40 cellular contexts compared by ENCODE assay signal in the genomic region with DNA sequence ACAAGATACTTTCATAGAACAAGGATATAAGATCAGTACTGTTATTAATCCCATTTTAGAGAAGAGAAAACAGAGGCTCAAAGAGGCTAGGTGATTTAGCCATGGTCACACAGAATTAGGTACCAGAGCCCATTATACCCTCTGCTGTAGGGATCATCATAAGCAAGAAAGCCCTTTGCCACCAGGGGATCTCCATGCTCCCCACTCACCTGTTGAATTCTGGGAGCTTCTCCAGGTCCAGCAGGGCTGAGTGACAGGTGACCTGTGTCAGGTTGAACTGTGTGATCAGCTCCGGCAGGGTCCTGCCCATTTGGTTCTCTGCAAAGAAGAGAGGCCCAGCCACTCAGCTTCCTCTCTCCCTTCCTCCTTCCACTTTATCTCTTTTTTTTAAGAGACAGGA.
"Had no signal": no experiment of that assay in that cellular context is flagged by ENCODE, and none has a peak within 500 bp of the region (broad histone marks: within the 10 kb centered on the region; RNA-seq: fewer than 3 reads in every experiment).

No MANE protein-coding gene starts in this region.

- H3K27me3 Mint-ChIP-seq: activated naive CD4-positive, alpha-beta T cell treated with anti-CD3 and anti-CD28 coated beads, Interleukin-2, amount 10 ng/mL, durations not matched to agents 7 days and 5 days; activated naive CD4-positive, alpha-beta T cell treated with anti-CD3 and anti-CD28 coated beads, Interleukin-2, amount 50 U/mL, for 24 hours; activated naive CD8-positive, alpha-beta T cell; activated naive CD8-positive, alpha-beta T cell treated with anti-CD3 and anti-CD28 coated beads for 36 hours; activated naive CD8-positive, alpha-beta T cell treated with anti-CD3 and anti-CD28 coated beads, Interleukin-2, amount 10 ng/mL, durations not matched to agents 7 days and 5 days; activated naive CD8-positive, alpha-beta T cell treated with anti-CD3 and anti-CD28 coated beads, Interleukin-2, amount 50 U/mL, for 24 hours; activated T-cell treated with anti-CD3 and anti-CD28 coated beads, Interleukin-2, amount 50 U/mL, for 24 hours; activated T-helper 17 cell treated with anti-CD3 and anti-CD28 coated beads, Interleukin-2, amount 50 U/mL, for 72 hours; brain; central memory CD8-positive, alpha-beta T cell had no signal

- H3K27me3 ChIP-seq: adrenal gland, ascending aorta, body of pancreas, brain microvascular endothelial cell, breast epithelium, cardiac muscle cell had no signal

- H3K27ac ChIP-seq: adrenal gland, ascending aorta, body of pancreas, brain microvascular endothelial cell, breast epithelium, cardiac muscle cell had no signal

- DNase-seq: activated effector memory CD4-positive, alpha-beta T cell treated with anti-CD3 and anti-CD28 coated beads, Interleukin-2, amount 50 U/mL, for 16 hours; activated effector memory CD4-positive, alpha-beta T cell treated with Interleukin-2 at 50 U/mL for 16 hours; activated gamma-delta T cell; activated gamma-delta T cell treated with Interleukin-2 at 50 U/mL for 16 hours; activated naive CD4-positive, alpha-beta T cell; activated naive CD4-positive, alpha-beta T cell treated with anti-CD3 and anti-CD28 coated beads for 36 hours; activated naive CD4-positive, alpha-beta T cell treated with anti-CD3 and anti-CD28 coated beads, Interleukin-2, amount 10 ng/mL, durations not matched to agents 7 days and 5 days; activated naive CD4-positive, alpha-beta T cell treated with anti-CD3 and anti-CD28 coated beads, Interleukin-2, amount 50 U/mL, for 16 hours; activated naive CD4-positive, alpha-beta T cell treated with Interleukin-2 at 50 U/mL for 16 hours; activated naive CD8-positive, alpha-beta T cell treated with anti-CD3 and anti-CD28 coated beads for 36 hours; activated naive CD8-positive, alpha-beta T cell treated with anti-CD3 and anti-CD28 coated beads, Interleukin-2, amount 10 ng/mL, durations not matched to agents 7 days and 5 days; activated naive CD8-positive, alpha-beta T cell treated with anti-CD3 and anti-CD28 coated beads, Interleukin-2, amount 50 U/mL, for 24 hours; activated T-cell treated with anti-CD3 and anti-CD28 coated beads, Interleukin-2, amount 50 U/mL, for 1 hour; activated T-cell treated with anti-CD3 and anti-CD28 coated beads, Interleukin-2, amount 50 U/mL, for 24 hours; activated T-cell treated with anti-CD3 and anti-CD28 coated beads, Interleukin-2, amount 50 U/mL, for 4 hours; activated T-cell treated with anti-CD3 and anti-CD28 coated beads, Interleukin-2, amount 50 U/mL, for 48 hours; activated T-cell treated with anti-CD3 and anti-CD28 coated beads, Interleukin-2, amount 50 U/mL, for 72 hours; adrenal gland; amniotic stem cell; amygdala; anterior cingulate cortex; aorta; body of pancreas; brain microvascular endothelial cell; caudate nucleus; central memory CD4-positive, alpha-beta T cell; cerebellar nuclear complex had no signal

- H3K4me1 ChIP-seq: adrenal gland, ascending aorta, breast epithelium had no signal

- H3K4me3 Mint-ChIP-seq: activated naive CD4-positive, alpha-beta T cell treated with anti-CD3 and anti-CD28 coated beads for 36 hours; activated naive CD4-positive, alpha-beta T cell treated with anti-CD3 and anti-CD28 coated beads, Interleukin-2, amount 10 ng/mL, durations not matched to agents 7 days and 5 days; activated naive CD4-positive, alpha-beta T cell treated with anti-CD3 and anti-CD28 coated beads, Interleukin-2, amount 50 U/mL, for 24 hours; activated naive CD8-positive, alpha-beta T cell; activated naive CD8-positive, alpha-beta T cell treated with anti-CD3 and anti-CD28 coated beads for 36 hours; activated naive CD8-positive, alpha-beta T cell treated with anti-CD3 and anti-CD28 coated beads, Interleukin-2, amount 10 ng/mL, durations not matched to agents 7 days and 5 days; activated naive CD8-positive, alpha-beta T cell treated with anti-CD3 and anti-CD28 coated beads, Interleukin-2, amount 50 U/mL, for 24 hours; activated T-cell treated with anti-CD3 and anti-CD28 coated beads, Interleukin-2, amount 50 U/mL, for 24 hours; activated T-cell treated with anti-CD3 and anti-CD28 coated beads, Interleukin-2, amount 50 U/mL, for 4 hours; activated T-cell treated with anti-CD3 and anti-CD28 coated beads, Interleukin-2, amount 50 U/mL, for 72 hours; activated T-helper 1 cell treated with anti-CD3 and anti-CD28 coated beads, Interleukin-12 subunit alpha, Interleukin-12 subunit beta, Interleukin-2, Interleukin-4 antibody, amounts not matched to agents 30 ng/mL and 10 ng/mL and 1 ng/mL, durations not matched to agents 14 hours and 24 hours and 36 hours; activated T-helper 17 cell treated with anti-CD3 and anti-CD28 coated beads, Interleukin-2, amount 50 U/mL, for 72 hours; brain; central memory CD8-positive, alpha-beta T cell had no signal

- H3K9me3 ChIP-seq: adrenal gland, ascending aorta, body of pancreas, breast epithelium had no signal

- H3K36me3 ChIP-seq: breast epithelium had no signal

- H3K27ac Mint-ChIP-seq: activated naive CD4-positive, alpha-beta T cell treated with anti-CD3 and anti-CD28 coated beads for 36 hours; activated naive CD4-positive, alpha-beta T cell treated with anti-CD3 and anti-CD28 coated beads, Interleukin-2, amount 10 ng/mL, durations not matched to agents 7 days and 5 days; activated naive CD4-positive, alpha-beta T cell treated with anti-CD3 and anti-CD28 coated beads, Interleukin-2, amount 50 U/mL, for 24 hours; activated naive CD4-positive, alpha-beta T cell treated with anti-CD3 and anti-CD28 coated beads, Interleukin-2, amount 50 U/mL, for 72 hours; activated naive CD8-positive, alpha-beta T cell; activated naive CD8-positive, alpha-beta T cell treated with anti-CD3 and anti-CD28 coated beads for 36 hours; activated naive CD8-positive, alpha-beta T cell treated with anti-CD3 and anti-CD28 coated beads, Interleukin-2, amount 10 ng/mL, durations not matched to agents 7 days and 5 days; activated naive CD8-positive, alpha-beta T cell treated with anti-CD3 and anti-CD28 coated beads, Interleukin-2, amount 50 U/mL, for 24 hours; activated T-cell treated with anti-CD3 and anti-CD28 coated beads, Interleukin-2, amount 50 U/mL, for 24 hours; activated T-cell treated with anti-CD3 and anti-CD28 coated beads, Interleukin-2, amount 50 U/mL, for 72 hours; activated T-helper 1 cell treated with anti-CD3 and anti-CD28 coated beads, Interleukin-12 subunit alpha, Interleukin-12 subunit beta, Interleukin-2, Interleukin-4 antibody, amounts not matched to agents 30 ng/mL and 10 ng/mL and 1 ng/mL, durations not matched to agents 14 hours and 24 hours and 36 hours; activated T-helper 17 cell treated with anti-CD3 and anti-CD28 coated beads, Interleukin-2, amount 50 U/mL, for 72 hours; activated T-helper 2 cell treated with anti-CD3 and anti-CD28 coated beads, Interferon-gamma antibody, Interleukin-2, Interleukin-4, amounts not matched to agents 10 μg/mL and 5 μg/mL and 100 μg/mL, durations not matched to agents 14 hours and 24 hours and 36 hours; brain had no signal

- H3K9me3 Mint-ChIP-seq: activated naive CD4-positive, alpha-beta T cell treated with anti-CD3 and anti-CD28 coated beads for 36 hours; activated naive CD4-positive, alpha-beta T cell treated with anti-CD3 and anti-CD28 coated beads, Interleukin-2, amount 10 ng/mL, durations not matched to agents 7 days and 5 days; activated naive CD4-positive, alpha-beta T cell treated with anti-CD3 and anti-CD28 coated beads, Interleukin-2, amount 50 U/mL, for 24 hours; activated naive CD4-positive, alpha-beta T cell treated with anti-CD3 and anti-CD28 coated beads, Interleukin-2, amount 50 U/mL, for 72 hours; activated naive CD8-positive, alpha-beta T cell treated with anti-CD3 and anti-CD28 coated beads for 36 hours; activated naive CD8-positive, alpha-beta T cell treated with anti-CD3 and anti-CD28 coated beads, Interleukin-2, amount 10 ng/mL, durations not matched to agents 7 days and 5 days; activated naive CD8-positive, alpha-beta T cell treated with anti-CD3 and anti-CD28 coated beads, Interleukin-2, amount 50 U/mL, for 24 hours; activated T-cell treated with anti-CD3 and anti-CD28 coated beads, Interleukin-2, amount 50 U/mL, for 24 hours; activated T-cell treated with anti-CD3 and anti-CD28 coated beads, Interleukin-2, amount 50 U/mL, for 4 hours; activated T-cell treated with anti-CD3 and anti-CD28 coated beads, Interleukin-2, amount 50 U/mL, for 72 hours; activated T-helper 1 cell treated with anti-CD3 and anti-CD28 coated beads, Interleukin-12 subunit alpha, Interleukin-12 subunit beta, Interleukin-2, Interleukin-4 antibody, amounts not matched to agents 30 ng/mL and 10 ng/mL and 1 ng/mL, durations not matched to agents 14 hours and 24 hours and 36 hours; activated T-helper 17 cell treated with anti-CD3 and anti-CD28 coated beads, Interleukin-2, amount 50 U/mL, for 72 hours; activated T-helper 2 cell treated with anti-CD3 and anti-CD28 coated beads, Interferon-gamma antibody, Interleukin-2, Interleukin-4, amounts not matched to agents 10 μg/mL and 5 μg/mL and 100 μg/mL, durations not matched to agents 14 hours and 24 hours and 36 hours; brain; central memory CD8-positive, alpha-beta T cell had no signal

- H3K4me3 ChIP-seq: adrenal gland, ascending aorta, body of pancreas, breast epithelium, cardiac muscle cell had no signal

- FAIRE-seq: astrocyte, bronchial epithelial cell had no signal

- H3K4me1 Mint-ChIP-seq: activated naive CD4-positive, alpha-beta T cell treated with anti-CD3 and anti-CD28 coated beads, Interleukin-2, amount 10 ng/mL, durations not matched to agents 7 days and 5 days; activated naive CD4-positive, alpha-beta T cell treated with anti-CD3 and anti-CD28 coated beads, Interleukin-2, amount 50 U/mL, for 24 hours; activated naive CD8-positive, alpha-beta T cell treated with anti-CD3 and anti-CD28 coated beads for 36 hours; activated naive CD8-positive, alpha-beta T cell treated with anti-CD3 and anti-CD28 coated beads, Interleukin-2, amount 10 ng/mL, durations not matched to agents 7 days and 5 days; activated naive CD8-positive, alpha-beta T cell treated with anti-CD3 and anti-CD28 coated beads, Interleukin-2, amount 50 U/mL, for 24 hours; activated T-helper 17 cell treated with anti-CD3 and anti-CD28 coated beads, Interleukin-2, amount 50 U/mL, for 72 hours; brain; central memory CD8-positive, alpha-beta T cell had no signal

- ATAC-seq: activated naive CD4-positive, alpha-beta T cell treated with anti-CD3 and anti-CD28 coated beads, Interleukin-2, amount 50 U/mL, for 72 hours; activated naive CD8-positive, alpha-beta T cell treated with anti-CD3 and anti-CD28 coated beads, Interleukin-2, amount 50 U/mL, for 24 hours; activated T-cell treated with anti-CD3 and anti-CD28 coated beads, Interleukin-2, amount 50 U/mL, for 4 hours; activated T-cell treated with anti-CD3 and anti-CD28 coated beads, Interleukin-2, amount 50 U/mL, for 72 hours; activated T-helper 17 cell treated with anti-CD3 and anti-CD28 coated beads, Interleukin-2, amount 50 U/mL, for 72 hours; body of pancreas had no signal
